26 cellular contexts compared by ENCODE assay signal in the genomic region with DNA sequence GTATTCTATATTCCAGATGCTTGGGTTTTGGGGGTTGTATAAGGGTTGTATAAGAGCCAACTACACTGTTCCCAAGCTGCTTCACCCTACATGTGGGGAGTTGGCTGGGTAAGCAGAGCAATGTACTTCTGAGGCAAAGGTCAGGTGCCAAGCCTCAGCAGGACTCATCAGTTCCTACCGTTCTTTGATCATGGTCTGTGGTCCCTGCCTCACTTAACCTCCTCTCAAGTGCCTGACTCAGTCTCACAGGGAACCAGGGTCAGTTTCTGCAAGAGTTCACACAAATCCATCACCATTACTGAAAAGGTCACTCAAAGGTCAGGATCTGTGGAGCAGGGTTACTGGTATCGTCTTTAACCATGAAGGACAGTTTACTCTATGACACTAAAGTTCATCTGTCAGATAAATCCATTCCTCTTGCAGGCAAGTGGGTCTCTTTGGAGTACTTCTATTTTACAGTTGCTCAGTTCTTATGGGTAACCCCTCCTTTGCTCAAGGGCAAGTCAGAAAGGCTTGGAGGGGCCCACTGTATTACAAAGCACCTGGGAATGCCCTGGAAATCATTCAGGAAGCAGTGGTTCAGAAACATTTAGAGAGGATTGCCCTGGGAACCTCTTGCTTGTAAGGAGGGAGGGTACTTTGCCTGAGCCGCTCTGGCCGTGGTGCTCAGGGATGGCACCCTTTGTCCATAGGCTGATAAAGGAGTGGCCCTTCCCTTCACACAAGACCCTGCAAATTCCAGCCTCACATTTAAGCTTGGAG.
DNase-seq lines count a peak whose midpoint lies in the region; ATAC-seq and TF ChIP-seq lines count a peak whose summit lies in the region.
"Had no signal": no experiment of that assay in that cellular context is flagged by ENCODE, and none has a peak within 500 bp of the region (broad histone marks: within the 10 kb centered on the region; RNA-seq: fewer than 3 reads in every experiment).

No MANE protein-coding gene starts in this region.

- H3K4me3 Mint-ChIP-seq in activated CD4-positive, alpha-beta T cell treated with anti-CD3 and anti-CD28 coated beads, Interleukin-2, amount 10 ng/mL, durations not matched to agents 24 days and 14 days: no peak overlapping the region
- H3K4me3 Mint-ChIP-seq in GM23338: no peak overlapping the region
- H3K4me3 Mint-ChIP-seq: activated naive CD8-positive, alpha-beta T cell treated with anti-CD3 and anti-CD28 coated beads, Interleukin-2, amount 10 ng/mL, durations not matched to agents 7 days and 5 days; CD14-positive monocyte; memory B cell; T-helper 2 cell treated with Interferon-gamma antibody and Interleukin-4, amounts not matched to agents 5 μg/mL and 100 μg/mL, for 36 hours had no signal

- H3K36me3 ChIP-seq in GM23338 (ENCODE audit: insufficient read depth) (no peaks in the 10 kb centered on the region), smooth muscle cell (ENCODE audit: low read depth) (no peaks in the 10 kb centered on the region)

- no peak overlapping the region for H3K4me2 ChIP-seq in GM23338
- no peak overlapping the region for H3K4me2 ChIP-seq in smooth muscle cell

- no peak overlapping the region for H3K27ac Mint-ChIP-seq in activated CD4-positive, alpha-beta T cell treated with anti-CD3 and anti-CD28 coated beads, Interleukin-2, amount 10 ng/mL, durations not matched to agents 24 days and 14 days
- peak overlapping the region; percentile 15; the same call in 1 of the 2 replicates for H3K27ac Mint-ChIP-seq in GM23338
- H3K27ac Mint-ChIP-seq: activated naive CD8-positive, alpha-beta T cell treated with anti-CD3 and anti-CD28 coated beads, Interleukin-2, amount 10 ng/mL, durations not matched to agents 7 days and 5 days; CD14-positive monocyte; memory B cell; T-helper 2 cell treated with Interferon-gamma antibody and Interleukin-4, amounts not matched to agents 5 μg/mL and 100 μg/mL, for 36 hours had no signal

- H3K79me2 ChIP-seq in GM23338 (replicated peaks; ENCODE audit: insufficient read depth) (no peaks in the 10 kb centered on the region), smooth muscle cell (ENCODE audit: low read depth) (no peaks in the 10 kb centered on the region)

- intact Hi-C loops in activated CD4-positive, alpha-beta T cell treated with anti-CD3 and anti-CD28 coated beads, Interleukin-2, amount 10 ng/mL, durations not matched to agents 24 days and 14 days (cut with micrococcal nuclease): no loop called here
- intact Hi-C loops in dorsolateral prefrontal cortex (cut with DNase I): no loop called here

- no peaks in the 10 kb centered on the region for H3F3A ChIP-seq in GM23338 (replicated peaks; ENCODE audit: low read depth)
- H3F3A ChIP-seq in smooth muscle cell (ENCODE audit: low read depth): no peaks in the 10 kb centered on the region

- TF ChIP-seq CTCF in GM23338 (conservative IDR thresholded peaks at IDR 0.05; ENCODE audit: low read depth in 2 of 2) (no peak), dorsolateral prefrontal cortex (IDR thresholded peaks at IDR 0.05 in 54 of 56, conservative IDR thresholded peaks at IDR 0.05 in 2 of 56; ENCODE audit: low read depth in 1 of 56, partially characterized antibody in 56 of 56) (no peak), smooth muscle cell (IDR thresholded peaks at IDR 0.05; ENCODE audit: borderline replicate concordance, insufficient read depth, poor library complexity, severe bottlenecking) (no peak), GM13976 (IDR thresholded peaks at IDR 0.05; ENCODE audit: borderline replicate concordance, control extremely low read depth, extremely low read depth, insufficient read depth, missing control alignments) (no peak)

- no peaks in the 10 kb centered on the region for H3K36me3 Mint-ChIP-seq in activated CD4-positive, alpha-beta T cell treated with anti-CD3 and anti-CD28 coated beads, Interleukin-2, amount 10 ng/mL, durations not matched to agents 24 days and 14 days (ENCODE audit: low read depth)
- no peaks in the 10 kb centered on the region for H3K36me3 Mint-ChIP-seq in GM23338 (ENCODE audit: low read depth)
- H3K36me3 Mint-ChIP-seq: activated naive CD8-positive, alpha-beta T cell treated with anti-CD3 and anti-CD28 coated beads, Interleukin-2, amount 10 ng/mL, durations not matched to agents 7 days and 5 days; CD14-positive monocyte; memory B cell had no signal

- H3K9me2 ChIP-seq in GM23338 (ENCODE audit: insufficient read depth): no peaks in the 10 kb centered on the region; the same call in 1 of the 2 replicates

- 0 out of 2 replicates have a peak, but pooled peaks cover 6% of the 10 kb centered on the region for H3K4me1 ChIP-seq in GM23338 (ENCODE audit: insufficient read depth)
- peaks cover 19% of the 10 kb centered on the region for H3K4me1 ChIP-seq in smooth muscle cell (ENCODE audit: low read depth)
- H3K4me1 ChIP-seq: Caco-2 had no signal

- in situ Hi-C loops in GM13976 (cut with MboI; ENCODE audit: low sequenced_read_pairs, unreplicated experiment): no loop called here

- H3K27me3 ChIP-seq in GM23338 (ENCODE audit: insufficient read depth): no peaks in the 10 kb centered on the region
- no peaks in the 10 kb centered on the region for H3K27me3 ChIP-seq in dorsolateral prefrontal cortex
- no peaks in the 10 kb centered on the region for H3K27me3 ChIP-seq in smooth muscle cell (ENCODE audit: low read depth)

- H3K4me3 ChIP-seq in GM23338 (no peak overlapping the region), dorsolateral prefrontal cortex (no peak overlapping the region), smooth muscle cell (no peak overlapping the region)

- H3K27ac ChIP-seq in GM23338 (ENCODE audit: low read depth): no peak overlapping the region
- peak overlapping the region in 55 of 59 donors; percentile 1 to 81 (median 56) for H3K27ac ChIP-seq in dorsolateral prefrontal cortex
- H3K27ac ChIP-seq in smooth muscle cell (ENCODE audit: low read depth): peak overlapping the region; percentile 30
- H3K27ac ChIP-seq: 22Rv1 had no signal

- no peak overlapping the region for H3K9ac ChIP-seq in smooth muscle cell (ENCODE audit: low read depth)

- DNase-seq in activated CD4-positive, alpha-beta T cell treated with anti-CD3 and anti-CD28 coated beads, Interleukin-2, amount 10 ng/mL, durations not matched to agents 24 days and 14 days: peak; percentile 36
- DNase-seq in activated CD4-positive, alpha-beta T cell treated with anti-CD3 and anti-CD28 coated beads, Interleukin-2, amount 50 U/mL, for 48 hours: no peak
- DNase-seq in GM23338 (ENCODE audit: low spot score) (no peak), dorsolateral prefrontal cortex (no peak), smooth muscle cell (lab: John Stamatoyannopoulos, UW; ENCODE audit: unreplicated experiment) (no peak), GM13976 (ENCODE audit: low spot score) (no peak)
- DNase-seq: activated CD4-positive, alpha-beta T cell treated with anti-CD3 and anti-CD28 coated beads for 1 hour; activated CD8-positive, alpha-beta memory T cell treated with anti-CD3 and anti-CD28 coated beads for 24 hours; activated effector memory CD4-positive, alpha-beta T cell treated with Interleukin-2 at 50 U/mL for 16 hours; activated naive CD8-positive, alpha-beta T cell treated with anti-CD3 and anti-CD28 coated beads, Interleukin-2, amount 10 ng/mL, durations not matched to agents 7 days and 5 days; activated T-cell treated with anti-CD3 and anti-CD28 coated beads, Interleukin-2, amount 50 U/mL, for 1 hour; Caco-2; DMS79; GDM1; HCEC 1CT; left colon; right cardiac atrium; SHP77 treated with DMSO at 0.1 percent for 48 hours; stimulated activated CD8-positive, alpha-beta memory T cell treated with anti-CD3 and anti-CD28 coated beads, Interleukin-4, amount 100 ng/mL, for 48 hours; trophoblast cell had no signal

- H3K27me3 Mint-ChIP-seq in activated CD4-positive, alpha-beta T cell treated with anti-CD3 and anti-CD28 coated beads, Interleukin-2, amount 10 ng/mL, durations not matched to agents 24 days and 14 days: peaks cover 25% of the 10 kb centered on the region
- H3K27me3 Mint-ChIP-seq in GM23338 (ENCODE audit: insufficient read depth, low read depth, poor library complexity): no peaks in the 10 kb centered on the region

- no peaks in the 10 kb centered on the region for H3K9me3 ChIP-seq in smooth muscle cell (replicated peaks; ENCODE audit: low read depth)
- H3K9me3 ChIP-seq: Caco-2 had no signal

- WGBS in smooth muscle cell (ENCODE audit: low lambda C conversion rate): 70% methylated on average over 4 of the region's 4 CpGs

- H4K20me1 ChIP-seq in GM23338 (replicated peaks; ENCODE audit: insufficient read depth) (no peaks in the 10 kb centered on the region), smooth muscle cell (ENCODE audit: low read depth) (no peaks in the 10 kb centered on the region)

- ATAC-seq in GM23338 (no peak), HG02970 (IDR thresholded peaks at IDR 0.05; ENCODE audit: low FRiP score, unreplicated experiment) (no peak), HG02642 (IDR thresholded peaks at IDR 0.05; ENCODE audit: poor library complexity, unreplicated experiment) (no peak)
- ATAC-seq: left colon had no signal

- no peaks in the 10 kb centered on the region for H3K4me1 Mint-ChIP-seq in activated CD4-positive, alpha-beta T cell treated with anti-CD3 and anti-CD28 coated beads, Interleukin-2, amount 10 ng/mL, durations not matched to agents 24 days and 14 days
- peaks cover 12% of the 10 kb centered on the region; the same call in 2 of the 3 replicates for H3K4me1 Mint-ChIP-seq in GM23338
- H3K4me1 Mint-ChIP-seq: activated naive CD8-positive, alpha-beta T cell treated with anti-CD3 and anti-CD28 coated beads, Interleukin-2, amount 10 ng/mL, durations not matched to agents 7 days and 5 days; CD14-positive monocyte; memory B cell had no signal

- H2AFZ ChIP-seq in GM23338 (no peak overlapping the region), smooth muscle cell (ENCODE audit: low read depth) (no peak overlapping the region)

- no peaks in the 10 kb centered on the region for H3K9me3 Mint-ChIP-seq in activated CD4-positive, alpha-beta T cell treated with anti-CD3 and anti-CD28 coated beads, Interleukin-2, amount 10 ng/mL, durations not matched to agents 24 days and 14 days
- H3K9me3 Mint-ChIP-seq in GM23338: no peaks in the 10 kb centered on the region
- H3K9me3 Mint-ChIP-seq: activated naive CD8-positive, alpha-beta T cell treated with anti-CD3 and anti-CD28 coated beads, Interleukin-2, amount 10 ng/mL, durations not matched to agents 7 days and 5 days; CD14-positive monocyte; memory B cell; T-helper 2 cell treated with Interferon-gamma antibody and Interleukin-4, amounts not matched to agents 5 μg/mL and 100 μg/mL, for 36 hours had no signal

TF ChIP-seq in GM23338, 12 proteins besides CTCF, POLR2A, EP300 and RAD21 (continues in another document):
- no peak for TF ChIP-seq POLR2AphosphoS5 (IDR thresholded peaks at IDR 0.05; ENCODE audit: low read depth)
- no peak for TF ChIP-seq CREB1 (CRISPR knock-in tag; IDR thresholded peaks at IDR 0.05; ENCODE audit: low read depth)
- no peak for TF ChIP-seq EZH2phosphoT487 (IDR thresholded peaks at IDR 0.05; ENCODE audit: unreplicated experiment)
- TF ChIP-seq EZH2 (IDR thresholded peaks at IDR 0.05; ENCODE audit: low read depth, unreplicated experiment): no peak
- no peak for TF ChIP-seq ZNF114 (CRISPR knock-in tag; IDR thresholded peaks at IDR 0.05)
- no peak for TF ChIP-seq STAT1 (IDR thresholded peaks at IDR 0.05; ENCODE audit: unreplicated experiment)
- TF ChIP-seq NANOG (IDR thresholded peaks at IDR 0.05; ENCODE audit: borderline replicate concordance): no peak
